In genomic region chrX:106378616-106379015, GRCh38 we compare ENCODE assay signal across 13 cellular contexts.
DNase-seq lines count a peak whose midpoint lies in the region; ATAC-seq and TF ChIP-seq lines count a peak whose summit lies in the region.
"Had no signal": no experiment of that assay in that cellular context is flagged by ENCODE, and none has a peak within 500 bp of the region (broad histone marks: within the 10 kb centered on the region; RNA-seq: fewer than 3 reads in every experiment).

No MANE protein-coding gene starts in this region.

- peak overlapping the region in 7 of 8 donors; percentile 13 to 95 (median 62) for H3K27ac Mint-ChIP-seq in CD8-positive, alpha-beta memory T cell
- H3K27ac Mint-ChIP-seq in activated CD8-positive, alpha-beta T cell treated with anti-CD3 and anti-CD28 coated beads for 36 hours: no peak overlapping the region
- H3K27ac Mint-ChIP-seq: CD14-positive monocyte, nephron progenitor cell had no signal

- no peak for TF ChIP-seq EP300 in ovary (IDR thresholded peaks at IDR 0.05)

- CTCF ChIA-PET in CD8-positive, alpha-beta memory T cell (lab: Charles Lee): no interaction called here
- CTCF ChIA-PET in activated CD8-positive, alpha-beta T cell treated with anti-CD3 and anti-CD28 coated beads for 36 hours (lab: Charles Lee): no interaction called here
- CTCF ChIA-PET in HEK293T (lab: Yijun Ruan, JAX): no interaction called here

- H3K9me3 ChIP-seq in CD8-positive, alpha-beta memory T cell (ENCODE audit: low read length): no peaks in the 10 kb centered on the region
- no peaks in the 10 kb centered on the region for H3K9me3 ChIP-seq in ovary
- H3K9me3 ChIP-seq: suprapubic skin had no signal

- no peaks in the 10 kb centered on the region for H3K27me3 Mint-ChIP-seq in CD8-positive, alpha-beta memory T cell
- no peaks in the 10 kb centered on the region for H3K27me3 Mint-ChIP-seq in activated CD8-positive, alpha-beta T cell treated with anti-CD3 and anti-CD28 coated beads for 36 hours

- intact Hi-C loops in activated CD8-positive, alpha-beta T cell treated with anti-CD3 and anti-CD28 coated beads for 36 hours (cut with micrococcal nuclease): no loop called here
- intact Hi-C loops in ovary (cut with DNase I): no loop called here

- peak; percentile 78 for ATAC-seq in GM18870 (IDR thresholded peaks at IDR 0.05; ENCODE audit: unreplicated experiment)
- peak; percentile 80 for ATAC-seq in HG03060 (IDR thresholded peaks at IDR 0.05; ENCODE audit: low read depth, unreplicated experiment)
- ATAC-seq in activated CD8-positive, alpha-beta T cell treated with anti-CD3 and anti-CD28 coated beads for 36 hours: no peak
- no peak for ATAC-seq in GM21723 (IDR thresholded peaks at IDR 0.05; ENCODE audit: unreplicated experiment)
- no peak for ATAC-seq in HG02678 (IDR thresholded peaks at IDR 0.05; ENCODE audit: unreplicated experiment)

- H3K27me3 ChIP-seq in CD8-positive, alpha-beta memory T cell (ENCODE audit: insufficient read depth, low read length, poor library complexity, severe bottlenecking): no peaks in the 10 kb centered on the region
- H3K27me3 ChIP-seq in ovary: no peaks in the 10 kb centered on the region
- H3K27me3 ChIP-seq: suprapubic skin had no signal

- POLR2A ChIA-PET in CD8-positive, alpha-beta memory T cell (lab: Charles Lee): no interaction called here
- POLR2A ChIA-PET in activated CD8-positive, alpha-beta T cell treated with anti-CD3 and anti-CD28 coated beads for 36 hours (lab: Charles Lee): no interaction called here
- POLR2A ChIA-PET in HEK293T (lab: Yijun Ruan, JAX): no interaction called here

- peak in 1 of 5 donors; percentile 3 for DNase-seq in CD8-positive, alpha-beta memory T cell
- peak; percentile 2 for DNase-seq in activated CD8-positive, alpha-beta T cell treated with anti-CD3 and anti-CD28 coated beads for 36 hours
- no peak for DNase-seq in HEK293T (ENCODE audit: extremely low spot score)
- no peak for DNase-seq in ovary
- DNase-seq: activated CD8-positive, alpha-beta memory T cell treated with anti-CD3 and anti-CD28 coated beads for 24 hours; effector CD4-positive, alpha-beta T cell; nephron progenitor cell had no signal

- TF ChIP-seq POLR2A in ovary (IDR thresholded peaks at IDR 0.05): no peak

- 54 to 84% (median 60%) methylated on average over 1 of the region's 1 CpG for WGBS in ovary, 3 donors

- no peaks in the 10 kb centered on the region for H3K36me3 ChIP-seq in CD8-positive, alpha-beta memory T cell (ENCODE audit: insufficient read depth, low read length)
- H3K36me3 ChIP-seq in ovary: no peaks in the 10 kb centered on the region
- H3K36me3 ChIP-seq: suprapubic skin had no signal

- H3K4me1 ChIP-seq in CD8-positive, alpha-beta memory T cell (ENCODE audit: insufficient read depth, low read length): no peaks in the 10 kb centered on the region
- H3K4me1 ChIP-seq in ovary (ENCODE audit: insufficient read depth): no peaks in the 10 kb centered on the region
- H3K4me1 ChIP-seq: suprapubic skin had no signal

- no peak for TF ChIP-seq CTCF in activated CD8-positive, alpha-beta T cell treated with anti-CD3 and anti-CD28 coated beads for 36 hours (IDR thresholded peaks at IDR 0.05)
- TF ChIP-seq CTCF in ovary (IDR thresholded peaks at IDR 0.05): no peak

- peak overlapping the region in 6 of 7 donors; percentile 38 to 82 (median 74) for H3K4me3 Mint-ChIP-seq in CD8-positive, alpha-beta memory T cell
- H3K4me3 Mint-ChIP-seq in activated CD8-positive, alpha-beta T cell treated with anti-CD3 and anti-CD28 coated beads for 36 hours: no peak overlapping the region
- H3K4me3 Mint-ChIP-seq: CD14-positive monocyte, nephron progenitor cell had no signal

- no peak overlapping the region for H3K4me3 ChIP-seq in CD8-positive, alpha-beta memory T cell (ENCODE audit: low read length)
- H3K4me3 ChIP-seq in ovary: no peak overlapping the region
- H3K4me3 ChIP-seq: suprapubic skin had no signal

- H3K9me3 Mint-ChIP-seq in CD8-positive, alpha-beta memory T cell: no peaks in the 10 kb centered on the region
- no peaks in the 10 kb centered on the region for H3K9me3 Mint-ChIP-seq in activated CD8-positive, alpha-beta T cell treated with anti-CD3 and anti-CD28 coated beads for 36 hours

- H3K27ac ChIP-seq in CD8-positive, alpha-beta memory T cell (ENCODE audit: low read depth, low read length): no peak overlapping the region
- H3K27ac ChIP-seq in ovary: no peak overlapping the region
- H3K27ac ChIP-seq: suprapubic skin had no signal

- H3K36me3 Mint-ChIP-seq in CD8-positive, alpha-beta memory T cell: no peaks in the 10 kb centered on the region
- no peaks in the 10 kb centered on the region for H3K36me3 Mint-ChIP-seq in activated CD8-positive, alpha-beta T cell treated with anti-CD3 and anti-CD28 coated beads for 36 hours (ENCODE audit: low read depth)
- H3K36me3 Mint-ChIP-seq: CD14-positive monocyte had no signal

- peaks cover 14 to 15% (median 14%) of the 10 kb centered on the region in 3 donors for H3K4me1 Mint-ChIP-seq in CD8-positive, alpha-beta memory T cell
- H3K4me1 Mint-ChIP-seq in activated CD8-positive, alpha-beta T cell treated with anti-CD3 and anti-CD28 coated beads for 36 hours (ENCODE audit: low read depth): no peaks in the 10 kb centered on the region
- H3K4me1 Mint-ChIP-seq: CD14-positive monocyte, nephron progenitor cell had no signal

TF ChIP-seq in HEK293T, 16 proteins besides CTCF, POLR2A, EP300 and RAD21:
- TF ChIP-seq ARNT (IDR thresholded peaks at IDR 0.05) (no peak), TARDBP (IDR thresholded peaks at IDR 0.05) (no peak), SP1 (IDR thresholded peaks at IDR 0.05) (no peak), NFRKB (IDR thresholded peaks at IDR 0.05) (no peak)

Comparison
In these comparisons a context has a peak if more than half of its experiments do, and no peak if none do; other contexts are left out.
1. ATAC-seq: peak in GM18870 (single experiment) and HG03060 (single experiment); none in activated CD8-positive, alpha-beta T cell treated with anti-CD3 and anti-CD28 coated beads for 36 hours (single experiment), GM21723 (single experiment) and HG02678 (single experiment).